ENCODE assay signal across 17 cellular contexts in the genomic region with DNA sequence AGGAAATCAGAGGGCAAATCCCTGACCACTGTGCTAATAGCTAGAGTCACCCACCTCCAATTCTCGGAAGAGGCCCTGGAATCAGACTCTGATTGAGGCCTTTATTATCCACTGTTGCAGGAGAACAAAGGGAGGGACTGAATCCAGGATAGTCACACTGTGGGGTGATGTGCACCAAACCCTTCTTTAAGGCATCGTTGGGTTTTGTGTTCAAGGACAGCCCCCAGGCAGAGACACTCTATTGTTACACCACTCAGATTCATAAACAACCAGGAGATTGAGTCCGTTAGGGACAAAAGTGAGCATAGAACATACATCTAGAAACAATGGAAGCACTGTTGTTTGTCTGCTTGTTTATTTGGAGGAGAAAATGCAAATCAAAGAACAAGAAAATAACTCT.
"Had no signal": no experiment of that assay in that cellular context is flagged by ENCODE, and none has a peak within 500 bp of the region (broad histone marks: within the 10 kb centered on the region; RNA-seq: fewer than 3 reads in every experiment).

No MANE protein-coding gene starts in this region.

- DNase-seq: activated CD4-positive, alpha-beta T cell treated with anti-CD3 and anti-CD28 coated beads for 1 hour; activated CD4-positive, alpha-beta T cell treated with anti-CD3 and anti-CD28 coated beads, Interleukin-2, amount 50 U/mL, for 4 hours; activated effector memory CD4-positive, alpha-beta T cell treated with anti-CD3 and anti-CD28 coated beads, Interleukin-2, amount 50 U/mL, for 16 hours; activated T-cell treated with anti-CD3 and anti-CD28 coated beads, Interleukin-2, amount 50 U/mL, for 72 hours; erythroblast; gastrocnemius medialis; islet precursor cell; lower lobe of right lung; nephron progenitor cell; psoas muscle; right lobe of liver; stimulated activated CD4-positive, alpha-beta T cell treated with anti-CD3 and anti-CD28 coated beads, Interleukin-4, amount 100 ng/mL, for 4 hours; T-helper 2 cell; thyroid gland had no signal

- H3K9me3 ChIP-seq: gastrocnemius medialis, lower lobe of right lung, psoas muscle, right lobe of liver, thyroid gland had no signal

- H3K4me3 ChIP-seq: coronary artery, gastrocnemius medialis, lower lobe of right lung, psoas muscle, right lobe of liver, thyroid gland had no signal

- H3K27ac ChIP-seq: coronary artery, gastrocnemius medialis, lower lobe of right lung, psoas muscle, right lobe of liver, thyroid gland, VCaP had no signal

- H3K4me1 ChIP-seq: gastrocnemius medialis, lower lobe of right lung, psoas muscle, right lobe of liver, thyroid gland had no signal

- ATAC-seq: activated T-cell treated with anti-CD3 and anti-CD28 coated beads, Interleukin-2, amount 50 U/mL, for 72 hours; gastrocnemius medialis; lower lobe of right lung; psoas muscle; right lobe of liver; stimulated activated memory B cell treated with anti-CD40 and anti-IgM and Interleukin-4, amounts not matched to agents 10 μg/mL and 1 μg/mL and 100 μg/mL, for 72 hours had no signal

- H3K27me3 ChIP-seq: gastrocnemius medialis, right lobe of liver, thyroid gland had no signal

- H3K36me3 ChIP-seq: gastrocnemius medialis, lower lobe of right lung, right lobe of liver, thyroid gland had no signal
